In the genomic region with DNA sequence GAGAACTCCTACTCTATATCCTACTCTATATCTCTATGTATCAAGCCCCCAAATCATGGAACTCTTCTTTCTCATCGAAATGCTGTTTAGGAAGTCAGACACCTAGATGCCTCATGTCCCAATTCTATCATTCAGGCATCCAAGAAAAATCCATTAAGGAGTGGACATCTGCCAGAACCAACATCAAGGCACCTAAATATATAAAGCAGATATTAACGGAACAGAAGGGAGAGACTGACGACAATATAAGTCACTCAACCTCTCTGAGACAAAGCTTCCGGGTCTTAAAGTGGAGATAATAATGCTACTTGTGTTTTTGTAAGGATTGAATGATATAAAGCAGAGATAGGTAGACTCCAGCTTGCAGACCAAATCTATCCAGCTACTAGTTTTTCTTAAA, we compare ENCODE assay signal across 3 cellular contexts.
"Had no signal": no experiment of that assay in that cellular context is flagged by ENCODE, and none has a peak within 500 bp of the region (broad histone marks: within the 10 kb centered on the region; RNA-seq: fewer than 3 reads in every experiment).

No MANE protein-coding gene starts in this region.

- ATAC-seq: GM12878 had no signal

- H3K4me3 ChIP-seq: GM12878 had no signal

- DNase-seq: GDM1, GF-D8 had no signal
